36 cellular contexts compared by ENCODE assay signal in the genomic region with DNA sequence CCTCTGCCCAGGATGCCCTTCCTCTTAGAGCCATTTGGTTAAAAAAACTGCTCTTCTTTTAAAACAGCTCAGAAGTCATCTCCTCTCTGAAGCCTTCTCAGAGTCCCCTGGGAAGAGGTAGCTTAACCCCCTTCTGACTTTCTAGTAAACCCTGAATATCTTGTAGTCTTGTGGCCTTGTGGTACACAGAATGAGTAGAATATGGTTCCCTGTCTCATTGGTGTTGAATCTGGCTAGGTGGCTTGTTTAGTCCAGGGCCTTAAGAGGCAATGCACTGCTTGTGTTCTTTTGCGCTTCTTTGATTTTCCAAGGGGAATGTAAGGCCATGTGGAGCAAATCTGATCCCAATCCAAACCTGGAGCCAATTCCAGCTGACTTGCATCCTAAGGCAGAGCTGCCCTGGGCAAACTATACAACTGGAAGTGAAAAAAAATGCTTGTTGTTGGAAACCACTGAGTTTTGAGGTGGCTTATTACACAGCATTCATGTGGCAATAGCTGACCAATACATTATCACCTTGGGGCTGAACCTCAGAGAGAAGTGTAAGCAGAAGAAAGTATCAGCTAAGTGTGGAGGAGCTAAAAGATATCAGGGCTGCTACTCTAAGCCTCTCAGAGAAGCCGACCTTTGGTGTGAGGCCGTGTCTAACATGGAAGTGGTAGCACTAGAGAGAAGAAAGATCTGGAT.
"Had no signal": no experiment of that assay in that cellular context is flagged by ENCODE, and none has a peak within 500 bp of the region (broad histone marks: within the 10 kb centered on the region; RNA-seq: fewer than 3 reads in every experiment).

No MANE protein-coding gene starts in this region.

- ATAC-seq: activated CD4-positive, alpha-beta T cell treated with anti-CD3 and anti-CD28 coated beads for 36 hours; activated CD4-positive, CD25-positive, alpha-beta regulatory T cell treated with anti-CD3 and anti-CD28 coated beads, Interleukin-2, amount 50 U/mL, for 24 hours; activated CD8-positive, alpha-beta T cell treated with anti-CD3 and anti-CD28 coated beads, Interleukin-2, amount 10 ng/mL, durations not matched to agents 7 days and 5 days had no signal

- H3K9ac ChIP-seq: SK-N-SH had no signal

- H3K4me1 ChIP-seq: ascending aorta, Peyer's patch, SJSA1 had no signal

- H3K4me2 ChIP-seq: SK-N-SH had no signal

- H3K9me3 Mint-ChIP-seq: activated CD4-positive, alpha-beta T cell treated with anti-CD3 and anti-CD28 coated beads, Interleukin-2, amount 10 ng/mL, durations not matched to agents 7 days and 5 days; activated naive CD4-positive, alpha-beta T cell treated with anti-CD3 and anti-CD28 coated beads, Interleukin-2, amount 50 U/mL, for 24 hours; activated naive CD8-positive, alpha-beta T cell treated with anti-CD3 and anti-CD28 coated beads, Interleukin-2, amount 10 ng/mL, durations not matched to agents 7 days and 5 days; activated T-cell treated with anti-CD3 and anti-CD28 coated beads, Interleukin-2, amount 50 U/mL, for 24 hours; activated T-helper 2 cell treated with anti-CD3 and anti-CD28 coated beads, Interferon-gamma antibody, Interleukin-2, Interleukin-4, amounts not matched to agents 10 μg/mL and 5 μg/mL and 100 μg/mL, durations not matched to agents 14 hours and 24 hours and 36 hours; T-helper 1 cell treated with Interleukin-12 subunit alpha and Interleukin-12 subunit beta and Interleukin-4 antibody, amounts not matched to agents 30 μg/mL and 1 μg/mL, for 36 hours; T-helper 2 cell treated with Interferon-gamma antibody and Interleukin-4, amounts not matched to agents 5 μg/mL and 100 μg/mL, for 36 hours had no signal

- H3K4me3 ChIP-seq: ascending aorta, cardiac muscle cell, Peyer's patch, SJSA1 had no signal

- H3K9me3 ChIP-seq: ascending aorta, Peyer's patch, SJSA1, SK-N-SH had no signal

- H3K27me3 Mint-ChIP-seq: activated CD4-positive, alpha-beta T cell treated with anti-CD3 and anti-CD28 coated beads, Interleukin-2, amount 10 ng/mL, durations not matched to agents 7 days and 5 days had no signal

- H3K4me3 Mint-ChIP-seq: activated CD4-positive, alpha-beta T cell treated with anti-CD3 and anti-CD28 coated beads for 36 hours; activated CD4-positive, alpha-beta T cell treated with anti-CD3 and anti-CD28 coated beads, Interleukin-2, amount 10 ng/mL, durations not matched to agents 7 days and 5 days; activated CD8-positive, alpha-beta T cell treated with anti-CD3 and anti-CD28 coated beads, Interleukin-2, amount 10 ng/mL, durations not matched to agents 7 days and 5 days; activated naive CD4-positive, alpha-beta T cell treated with anti-CD3 and anti-CD28 coated beads, Interleukin-2, amount 50 U/mL, for 24 hours; activated naive CD8-positive, alpha-beta T cell treated with anti-CD3 and anti-CD28 coated beads, Interleukin-2, amount 10 ng/mL, durations not matched to agents 7 days and 5 days; activated T-cell treated with anti-CD3 and anti-CD28 coated beads, Interleukin-2, amount 50 U/mL, for 24 hours; T-helper 1 cell treated with Interleukin-12 subunit alpha and Interleukin-12 subunit beta and Interleukin-4 antibody, amounts not matched to agents 30 μg/mL and 1 μg/mL, for 36 hours; T-helper 2 cell treated with Interferon-gamma antibody and Interleukin-4, amounts not matched to agents 5 μg/mL and 100 μg/mL, for 36 hours had no signal

- H3K36me3 ChIP-seq: ascending aorta, cardiac muscle cell, Peyer's patch, SJSA1 had no signal

- H3K27me3 ChIP-seq: ascending aorta, cardiac muscle cell, Peyer's patch had no signal

- H3K36me3 Mint-ChIP-seq: activated naive CD4-positive, alpha-beta T cell treated with anti-CD3 and anti-CD28 coated beads, Interleukin-2, amount 50 U/mL, for 24 hours had no signal

- DNase-seq: activated CD4-positive, alpha-beta T cell treated with anti-CD3 and anti-CD28 coated beads for 36 hours; activated CD4-positive, alpha-beta T cell treated with anti-CD3 and anti-CD28 coated beads, Interleukin-2, amount 10 ng/mL, durations not matched to agents 7 days and 5 days; activated CD4-positive, alpha-beta T cell treated with anti-CD3 and anti-CD28 coated beads, Interleukin-2, amount 50 U/mL, for 48 hours; activated CD8-positive, alpha-beta T cell treated with anti-CD3 and anti-CD28 coated beads, Interleukin-2, amount 10 ng/mL, durations not matched to agents 7 days and 5 days; activated gamma-delta T cell; activated naive CD4-positive, alpha-beta T cell treated with Interleukin-2 at 50 U/mL for 16 hours; activated naive CD8-positive, alpha-beta T cell treated with anti-CD3 and anti-CD28 coated beads, Interleukin-2, amount 10 ng/mL, durations not matched to agents 7 days and 5 days; activated T-cell treated with anti-CD3 and anti-CD28 coated beads, Interleukin-2, amount 50 U/mL, for 24 hours; amygdala; KG1; MM.1S; MV-4-11; NCI-H1092 treated with DMSO at 0.1 percent for 48 hours; NCI-H1417; NCI-H146; NCI-H187; NCI-H2029 treated with DMSO at 0.1 percent for 48 hours; NCI-H2107; NCI-H2171; NCI-H510A; NCI-H526; NCI-H748 treated with DMSO at 0.1 percent for 48 hours; NK-92 treated with Interleukin-12 subunit alpha and Interleukin-12 subunit beta, amount 100 ng/mL, for 24 hours; PC-3; Peyer's patch; RPMI8226; SHP77 treated with DMSO at 0.1 percent for 48 hours; SK-N-SH had no signal

- H3K27ac ChIP-seq: ascending aorta, cardiac muscle cell, Peyer's patch, SJSA1 had no signal

- H3K27ac Mint-ChIP-seq: activated CD4-positive, alpha-beta T cell treated with anti-CD3 and anti-CD28 coated beads for 36 hours; activated CD4-positive, alpha-beta T cell treated with anti-CD3 and anti-CD28 coated beads, Interleukin-2, amount 10 ng/mL, durations not matched to agents 7 days and 5 days; activated CD8-positive, alpha-beta T cell treated with anti-CD3 and anti-CD28 coated beads, Interleukin-2, amount 10 ng/mL, durations not matched to agents 7 days and 5 days; activated naive CD4-positive, alpha-beta T cell treated with anti-CD3 and anti-CD28 coated beads, Interleukin-2, amount 50 U/mL, for 24 hours; activated naive CD8-positive, alpha-beta T cell treated with anti-CD3 and anti-CD28 coated beads, Interleukin-2, amount 10 ng/mL, durations not matched to agents 7 days and 5 days; activated T-cell treated with anti-CD3 and anti-CD28 coated beads, Interleukin-2, amount 50 U/mL, for 24 hours; activated T-helper 2 cell treated with anti-CD3 and anti-CD28 coated beads, Interferon-gamma antibody, Interleukin-2, Interleukin-4, amounts not matched to agents 10 μg/mL and 5 μg/mL and 100 μg/mL, durations not matched to agents 14 hours and 24 hours and 36 hours; T-helper 1 cell treated with Interleukin-12 subunit alpha and Interleukin-12 subunit beta and Interleukin-4 antibody, amounts not matched to agents 30 μg/mL and 1 μg/mL, for 36 hours; T-helper 2 cell treated with Interferon-gamma antibody and Interleukin-4, amounts not matched to agents 5 μg/mL and 100 μg/mL, for 36 hours had no signal
